In the genomic region with DNA sequence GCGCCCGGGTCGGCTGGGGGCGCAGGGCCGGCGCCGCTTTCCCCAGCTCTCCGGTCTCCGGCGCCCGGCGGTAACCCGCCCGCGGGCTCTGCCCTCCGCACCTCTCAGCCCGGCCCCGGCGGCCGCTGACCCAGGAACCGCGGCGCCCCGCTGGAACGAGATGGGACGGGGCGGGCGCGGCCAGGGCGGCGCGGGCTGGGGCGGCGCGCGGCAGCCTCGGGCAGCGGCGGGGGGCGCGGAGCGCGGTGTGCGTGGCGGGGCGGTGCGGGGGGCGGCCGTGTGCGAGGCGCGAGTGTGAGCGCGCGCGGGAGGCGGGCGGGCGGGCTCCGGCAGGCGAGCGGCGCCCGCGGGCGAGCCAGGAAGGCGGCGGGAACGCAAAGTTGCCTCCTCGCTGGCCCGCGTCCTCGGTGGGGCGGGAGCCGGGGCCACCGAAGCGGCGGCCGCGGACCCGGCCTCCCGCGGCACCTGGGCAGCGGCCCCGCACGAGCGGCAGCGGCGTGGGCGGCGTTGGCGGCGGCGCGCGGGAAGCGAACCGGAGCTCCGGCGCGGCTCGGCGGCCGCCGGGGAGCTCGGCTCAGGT, we compare ENCODE assay signal across 1 cellular context.
TF ChIP-seq lines count a peak whose summit lies in the region.

No MANE protein-coding gene starts in this region.

TF ChIP-seq in HCT116, 20 proteins besides CTCF, POLR2A, EP300 and RAD21:
- TF ChIP-seq EGR1 (IDR thresholded peaks at IDR 0.05; ENCODE audit: low read depth): no peak
- TF ChIP-seq EZH2phosphoT487 (IDR thresholded peaks at IDR 0.05; ENCODE audit: borderline replicate concordance): no peak
- TF ChIP-seq, protein P1, sequence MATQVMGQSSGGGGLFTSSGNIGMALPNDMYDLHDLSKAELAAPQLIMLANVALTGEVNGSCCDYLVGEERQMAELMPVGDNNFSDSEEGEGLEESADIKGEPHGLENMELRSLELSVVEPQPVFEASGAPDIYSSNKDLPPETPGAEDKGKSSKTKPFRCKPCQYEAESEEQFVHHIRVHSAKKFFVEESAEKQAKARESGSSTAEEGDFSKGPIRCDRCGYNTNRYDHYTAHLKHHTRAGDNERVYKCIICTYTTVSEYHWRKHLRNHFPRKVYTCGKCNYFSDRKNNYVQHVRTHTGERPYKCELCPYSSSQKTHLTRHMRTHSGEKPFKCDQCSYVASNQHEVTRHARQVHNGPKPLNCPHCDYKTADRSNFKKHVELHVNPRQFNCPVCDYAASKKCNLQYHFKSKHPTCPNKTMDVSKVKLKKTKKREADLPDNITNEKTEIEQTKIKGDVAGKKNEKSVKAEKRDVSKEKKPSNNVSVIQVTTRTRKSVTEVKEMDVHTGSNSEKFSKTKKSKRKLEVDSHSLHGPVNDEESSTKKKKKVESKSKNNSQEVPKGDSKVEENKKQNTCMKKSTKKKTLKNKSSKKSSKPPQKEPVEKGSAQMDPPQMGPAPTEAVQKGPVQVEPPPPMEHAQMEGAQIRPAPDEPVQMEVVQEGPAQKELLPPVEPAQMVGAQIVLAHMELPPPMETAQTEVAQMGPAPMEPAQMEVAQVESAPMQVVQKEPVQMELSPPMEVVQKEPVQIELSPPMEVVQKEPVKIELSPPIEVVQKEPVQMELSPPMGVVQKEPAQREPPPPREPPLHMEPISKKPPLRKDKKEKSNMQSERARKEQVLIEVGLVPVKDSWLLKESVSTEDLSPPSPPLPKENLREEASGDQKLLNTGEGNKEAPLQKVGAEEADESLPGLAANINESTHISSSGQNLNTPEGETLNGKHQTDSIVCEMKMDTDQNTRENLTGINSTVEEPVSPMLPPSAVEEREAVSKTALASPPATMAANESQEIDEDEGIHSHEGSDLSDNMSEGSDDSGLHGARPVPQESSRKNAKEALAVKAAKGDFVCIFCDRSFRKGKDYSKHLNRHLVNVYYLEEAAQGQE (IDR thresholded peaks at IDR 0.05; ENCODE audit: low read depth): no peak
- no peak for TF ChIP-seq CEBPB (IDR thresholded peaks at IDR 0.05; ENCODE audit: low read depth)
- no peak for TF ChIP-seq TCF7L2 (IDR thresholded peaks at IDR 0.05; ENCODE audit: borderline replicate concordance, extremely low read depth, insufficient read depth, insufficient read length)
- no peak for TF ChIP-seq FOSL1 (IDR thresholded peaks at IDR 0.05; ENCODE audit: low read depth)
- no peak for TF ChIP-seq YY1 (IDR thresholded peaks at IDR 0.05; ENCODE audit: extremely low read depth, insufficient replicate concordance, low read depth, low read length)
- TF ChIP-seq ZFX (IDR thresholded peaks at IDR 0.05): no peak
- TF ChIP-seq, protein P2, sequence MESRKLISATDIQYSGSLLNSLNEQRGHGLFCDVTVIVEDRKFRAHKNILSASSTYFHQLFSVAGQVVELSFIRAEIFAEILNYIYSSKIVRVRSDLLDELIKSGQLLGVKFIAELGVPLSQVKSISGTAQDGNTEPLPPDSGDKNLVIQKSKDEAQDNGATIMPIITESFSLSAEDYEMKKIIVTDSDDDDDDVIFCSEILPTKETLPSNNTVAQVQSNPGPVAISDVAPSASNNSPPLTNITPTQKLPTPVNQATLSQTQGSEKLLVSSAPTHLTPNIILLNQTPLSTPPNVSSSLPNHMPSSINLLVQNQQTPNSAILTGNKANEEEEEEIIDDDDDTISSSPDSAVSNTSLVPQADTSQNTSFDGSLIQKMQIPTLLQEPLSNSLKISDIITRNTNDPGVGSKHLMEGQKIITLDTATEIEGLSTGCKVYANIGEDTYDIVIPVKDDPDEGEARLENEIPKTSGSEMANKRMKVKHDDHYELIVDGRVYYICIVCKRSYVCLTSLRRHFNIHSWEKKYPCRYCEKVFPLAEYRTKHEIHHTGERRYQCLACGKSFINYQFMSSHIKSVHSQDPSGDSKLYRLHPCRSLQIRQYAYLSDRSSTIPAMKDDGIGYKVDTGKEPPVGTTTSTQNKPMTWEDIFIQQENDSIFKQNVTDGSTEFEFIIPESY (IDR thresholded peaks at IDR 0.05; ENCODE audit: extremely low read depth, insufficient replicate concordance, low read length): no peak
- no peak for TF ChIP-seq SRF (IDR thresholded peaks at IDR 0.05; ENCODE audit: low read depth)
- TF ChIP-seq ZNF274 (IDR thresholded peaks at IDR 0.05; ENCODE audit: low read depth, low read length): no peak
- TF ChIP-seq JUND (IDR thresholded peaks at IDR 0.05): no peak
- no peak for TF ChIP-seq CBX3 (IDR thresholded peaks at IDR 0.05; ENCODE audit: low read depth)
- TF ChIP-seq, protein P3, sequence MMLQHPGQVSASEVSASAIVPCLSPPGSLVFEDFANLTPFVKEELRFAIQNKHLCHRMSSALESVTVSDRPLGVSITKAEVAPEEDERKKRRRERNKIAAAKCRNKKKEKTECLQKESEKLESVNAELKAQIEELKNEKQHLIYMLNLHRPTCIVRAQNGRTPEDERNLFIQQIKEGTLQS (IDR thresholded peaks at IDR 0.05): no peak
- TF ChIP-seq, protein P4, sequence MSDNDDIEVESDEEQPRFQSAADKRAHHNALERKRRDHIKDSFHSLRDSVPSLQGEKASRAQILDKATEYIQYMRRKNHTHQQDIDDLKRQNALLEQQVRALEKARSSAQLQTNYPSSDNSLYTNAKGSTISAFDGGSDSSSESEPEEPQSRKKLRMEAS (IDR thresholded peaks at IDR 0.05): no peak
- no peak for TF ChIP-seq EZH2 (IDR thresholded peaks at IDR 0.05)
- no peak for TF ChIP-seq SIN3A (IDR thresholded peaks at IDR 0.05; ENCODE audit: low read depth)
- TF ChIP-seq POLR2AphosphoS5 (IDR thresholded peaks at IDR 0.05; ENCODE audit: low read depth, low read length): no peak
- TF ChIP-seq ELF1 (IDR thresholded peaks at IDR 0.05; ENCODE audit: borderline replicate concordance, low read depth): no peak
- TF ChIP-seq SP1 (IDR thresholded peaks at IDR 0.05; ENCODE audit: low read depth): no peak
TF ChIP-seq in HCT116: peak in this region for 0.
